11 cellular contexts compared by ENCODE assay signal in genomic region chr22:28548411-28548810, GRCh38.
"Had no signal": no experiment of that assay in that cellular context is flagged by ENCODE, and none has a peak within 500 bp of the region (broad histone marks: within the 10 kb centered on the region; RNA-seq: fewer than 3 reads in every experiment).

No MANE protein-coding gene starts in this region.

- H3K27ac ChIP-seq: left lung, stomach, thoracic aorta had no signal

- H3K4me1 Mint-ChIP-seq: activated CD4-positive, alpha-beta T cell treated with anti-CD3 and anti-CD28 coated beads, Interleukin-2, amount 10 ng/mL, durations not matched to agents 7 days and 5 days; activated naive CD4-positive, alpha-beta T cell treated with anti-CD3 and anti-CD28 coated beads, Interleukin-2, amount 10 ng/mL, durations not matched to agents 7 days and 5 days; activated T-helper 17 cell treated with anti-CD3 and anti-CD28 coated beads, Interleukin-2, amount 50 U/mL, for 72 hours had no signal

- H3K27ac Mint-ChIP-seq: activated CD4-positive, alpha-beta T cell treated with anti-CD3 and anti-CD28 coated beads, Interleukin-2, amount 10 ng/mL, durations not matched to agents 7 days and 5 days; activated naive CD4-positive, alpha-beta T cell treated with anti-CD3 and anti-CD28 coated beads, Interleukin-2, amount 10 ng/mL, durations not matched to agents 7 days and 5 days; activated T-helper 17 cell treated with anti-CD3 and anti-CD28 coated beads, Interleukin-2, amount 50 U/mL, for 72 hours had no signal

- H3K4me3 Mint-ChIP-seq: activated CD4-positive, alpha-beta T cell treated with anti-CD3 and anti-CD28 coated beads, Interleukin-2, amount 10 ng/mL, durations not matched to agents 7 days and 5 days; activated naive CD4-positive, alpha-beta T cell treated with anti-CD3 and anti-CD28 coated beads, Interleukin-2, amount 10 ng/mL, durations not matched to agents 7 days and 5 days; activated T-helper 17 cell treated with anti-CD3 and anti-CD28 coated beads, Interleukin-2, amount 50 U/mL, for 72 hours; nephron had no signal

- H3K27me3 ChIP-seq: left lung, stomach had no signal

- H3K4me1 ChIP-seq: left lung had no signal

- H3K9me3 Mint-ChIP-seq: activated CD4-positive, alpha-beta T cell treated with anti-CD3 and anti-CD28 coated beads, Interleukin-2, amount 10 ng/mL, durations not matched to agents 7 days and 5 days; activated naive CD4-positive, alpha-beta T cell treated with anti-CD3 and anti-CD28 coated beads, Interleukin-2, amount 10 ng/mL, durations not matched to agents 7 days and 5 days; activated T-helper 17 cell treated with anti-CD3 and anti-CD28 coated beads, Interleukin-2, amount 50 U/mL, for 72 hours had no signal

- DNase-seq: activated CD4-positive, alpha-beta T cell treated with anti-CD3 and anti-CD28 coated beads, Interleukin-2, amount 10 ng/mL, durations not matched to agents 7 days and 5 days; activated CD4-positive, CD25-positive, alpha-beta regulatory T cell; activated naive CD4-positive, alpha-beta T cell treated with anti-CD3 and anti-CD28 coated beads, Interleukin-2, amount 10 ng/mL, durations not matched to agents 7 days and 5 days; activated T-cell treated with anti-CD3 and anti-CD28 coated beads for 4 hours; effector memory CD4-positive, alpha-beta T cell; left lung; stimulated activated CD4-positive, alpha-beta T cell treated with anti-CD3 and anti-CD28 coated beads, Interleukin-4, amount 100 ng/mL, for 1 hour; stomach had no signal

- H3K4me3 ChIP-seq: left lung, stomach, thoracic aorta had no signal

- H3K36me3 Mint-ChIP-seq: activated naive CD4-positive, alpha-beta T cell treated with anti-CD3 and anti-CD28 coated beads, Interleukin-2, amount 10 ng/mL, durations not matched to agents 7 days and 5 days had no signal

- H3K36me3 ChIP-seq: left lung, stomach, thoracic aorta had no signal

- H3K9me3 ChIP-seq: left lung, stomach, thoracic aorta had no signal
